Comparison of ENCODE assay signal across 8 cellular contexts in the genomic region with DNA sequence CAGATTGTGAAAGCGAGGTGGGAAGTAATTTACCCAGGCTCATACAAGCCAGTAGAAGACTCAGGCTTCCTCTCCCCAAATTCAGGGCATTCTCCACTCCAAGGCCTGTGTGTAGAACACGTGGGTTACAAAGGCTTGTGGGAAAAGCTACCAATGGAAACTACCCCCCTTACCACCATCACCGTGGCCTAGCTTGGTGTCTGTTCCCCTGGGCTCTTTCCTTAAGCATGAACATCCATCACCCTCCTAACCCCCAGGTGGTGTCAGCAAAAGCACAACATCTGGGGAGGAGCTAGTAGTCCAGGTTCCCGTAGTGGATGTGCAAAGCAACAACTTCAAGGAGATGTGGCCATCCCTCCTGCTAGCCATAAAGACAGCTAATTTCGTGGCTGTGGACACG. TPM values are rescaled to one million over a fixed set of nuclear protein-coding genes. Genes with fewer than 3 reads are reported as not detected.
DNase-seq lines count a peak whose midpoint lies in the region; ATAC-seq and TF ChIP-seq lines count a peak whose summit lies in the region.

No MANE protein-coding gene starts in this region.

- peak overlapping the region; percentile 98 for H3K4me3 Mint-ChIP-seq in CD8-positive, alpha-beta T cell
- H3K4me3 Mint-ChIP-seq in activated T-helper 1 cell treated with anti-CD3 and anti-CD28 coated beads, Interleukin-12 subunit alpha, Interleukin-12 subunit beta, Interleukin-2, Interleukin-4 antibody, amounts not matched to agents 30 ng/mL and 10 ng/mL and 1 ng/mL, durations not matched to agents 14 hours and 24 hours and 36 hours = peak overlapping the region; percentile 99
- H3K4me3 Mint-ChIP-seq in stimulated activated naive CD8-positive, alpha-beta T cell treated with anti-CD3 and anti-CD28 coated beads, Interleukin-15, Interleukin-2, amounts not matched to agents 100 ng/mL and 50 ng/mL, for 24 hours = peak overlapping the region; percentile 99

- no peaks in the 10 kb centered on the region for H3K27me3 ChIP-seq in CD8-positive, alpha-beta T cell (ENCODE audit: insufficient read depth, low read length)
- H3K27me3 ChIP-seq in HUES64 (ENCODE audit: insufficient read depth, low read length) (no peaks in the 10 kb centered on the region), iPS-20b (ENCODE audit: insufficient read depth, low read length) (no peaks in the 10 kb centered on the region)

- intact Hi-C loops in CD8-positive, alpha-beta T cell (cut with DNase I, micrococcal nuclease) = loop anchor here (1.0 to 5.0 kb wide), 15 partner anchors 15 to 602 kb away; a partner anchor contains a TSS
- intact Hi-C loops in activated T-helper 1 cell treated with anti-CD3 and anti-CD28 coated beads, Interleukin-12 subunit alpha, Interleukin-12 subunit beta, Interleukin-2, Interleukin-4 antibody, amounts not matched to agents 30 ng/mL and 10 ng/mL and 1 ng/mL, durations not matched to agents 14 hours and 24 hours and 36 hours (cut with micrococcal nuclease) = loop anchor here (1.0 kb wide), 7 partner anchors 15 to 355 kb away; a partner anchor contains a TSS

- H3K36me3 ChIP-seq in CD8-positive, alpha-beta T cell (ENCODE audit: insufficient read depth, low read length) = peaks cover 25% of the 10 kb centered on the region
- H3K36me3 ChIP-seq in HUES64 (ENCODE audit: insufficient read depth, low read length) (peaks cover 58% of the 10 kb centered on the region), iPS-20b (ENCODE audit: insufficient read depth, low read depth, low read length) (peaks cover 55% of the 10 kb centered on the region)

- no peaks in the 10 kb centered on the region for H3K9me3 Mint-ChIP-seq in CD8-positive, alpha-beta T cell
- no peaks in the 10 kb centered on the region for H3K9me3 Mint-ChIP-seq in activated T-helper 1 cell treated with anti-CD3 and anti-CD28 coated beads, Interleukin-12 subunit alpha, Interleukin-12 subunit beta, Interleukin-2, Interleukin-4 antibody, amounts not matched to agents 30 ng/mL and 10 ng/mL and 1 ng/mL, durations not matched to agents 14 hours and 24 hours and 36 hours
- no peaks in the 10 kb centered on the region for H3K9me3 Mint-ChIP-seq in stimulated activated naive CD8-positive, alpha-beta T cell treated with anti-CD3 and anti-CD28 coated beads, Interleukin-15, Interleukin-2, amounts not matched to agents 100 ng/mL and 50 ng/mL, for 24 hours

- peak overlapping the region; percentile 97 for H3K27ac Mint-ChIP-seq in CD8-positive, alpha-beta T cell
- peak overlapping the region; percentile 100 for H3K27ac Mint-ChIP-seq in activated T-helper 1 cell treated with anti-CD3 and anti-CD28 coated beads, Interleukin-12 subunit alpha, Interleukin-12 subunit beta, Interleukin-2, Interleukin-4 antibody, amounts not matched to agents 30 ng/mL and 10 ng/mL and 1 ng/mL, durations not matched to agents 14 hours and 24 hours and 36 hours
- H3K27ac Mint-ChIP-seq in stimulated activated naive CD8-positive, alpha-beta T cell treated with anti-CD3 and anti-CD28 coated beads, Interleukin-15, Interleukin-2, amounts not matched to agents 100 ng/mL and 50 ng/mL, for 24 hours = peak overlapping the region; percentile 100

- no peaks in the 10 kb centered on the region for H3K9me3 ChIP-seq in CD8-positive, alpha-beta T cell (ENCODE audit: low read length)
- H3K9me3 ChIP-seq in HUES64 (ENCODE audit: insufficient read depth, low read depth, low read length) (no peaks in the 10 kb centered on the region), iPS-20b (ENCODE audit: insufficient read depth, low read depth, low read length) (no peaks in the 10 kb centered on the region)

- peak overlapping the region; percentile 94 for H3K4me3 ChIP-seq in CD8-positive, alpha-beta T cell (ENCODE audit: low read depth, low read length)
- peak overlapping the region; percentile 92 for H3K4me3 ChIP-seq in HUES64 (ENCODE audit: low read length)
- peak overlapping the region; percentile 84 for H3K4me3 ChIP-seq in iPS-20b (ENCODE audit: low read length)

- H3K27ac ChIP-seq in CD8-positive, alpha-beta T cell (ENCODE audit: low read depth, low read length) = peak overlapping the region; percentile 99
- H3K27ac ChIP-seq in HUES64 (ENCODE audit: low read depth, low read length) (peak overlapping the region; percentile 98; the same call in 1 of the 2 replicates), iPS-20b (ENCODE audit: low read length) (peak overlapping the region; percentile 95)

- H3K4me1 ChIP-seq in CD8-positive, alpha-beta T cell (ENCODE audit: insufficient read depth, low read length) = peaks cover 35% of the 10 kb centered on the region
- H3K4me1 ChIP-seq in HUES64 (ENCODE audit: insufficient read depth, low read length) = peaks cover 7% of the 10 kb centered on the region; the same call in 1 of the 2 replicates
- H3K4me1 ChIP-seq in iPS-20b (ENCODE audit: insufficient read depth, low read length) = peaks cover 7% of the 10 kb centered on the region

- H3K36me3 Mint-ChIP-seq in CD8-positive, alpha-beta T cell = peaks cover 51% of the 10 kb centered on the region
- H3K36me3 Mint-ChIP-seq in activated T-helper 1 cell treated with anti-CD3 and anti-CD28 coated beads, Interleukin-12 subunit alpha, Interleukin-12 subunit beta, Interleukin-2, Interleukin-4 antibody, amounts not matched to agents 30 ng/mL and 10 ng/mL and 1 ng/mL, durations not matched to agents 14 hours and 24 hours and 36 hours (ENCODE audit: low read depth) = peaks cover 45% of the 10 kb centered on the region
- peaks cover 74% of the 10 kb centered on the region for H3K36me3 Mint-ChIP-seq in stimulated activated naive CD8-positive, alpha-beta T cell treated with anti-CD3 and anti-CD28 coated beads, Interleukin-15, Interleukin-2, amounts not matched to agents 100 ng/mL and 50 ng/mL, for 24 hours (ENCODE audit: low read depth)

- CTCF ChIA-PET in CD8-positive, alpha-beta T cell (lab: Charles Lee) = interaction anchor here (0.9 to 4.5 kb wide), 8 partner anchors 14 to 329 kb away, joined by 3 to 30 read pairs (median 4); a partner anchor contains a TSS

- H3K27me3 Mint-ChIP-seq in CD8-positive, alpha-beta T cell (ENCODE audit: low read depth) = no peaks in the 10 kb centered on the region
- no peaks in the 10 kb centered on the region for H3K27me3 Mint-ChIP-seq in activated T-helper 1 cell treated with anti-CD3 and anti-CD28 coated beads, Interleukin-12 subunit alpha, Interleukin-12 subunit beta, Interleukin-2, Interleukin-4 antibody, amounts not matched to agents 30 ng/mL and 10 ng/mL and 1 ng/mL, durations not matched to agents 14 hours and 24 hours and 36 hours (ENCODE audit: insufficient read depth)
- no peaks in the 10 kb centered on the region for H3K27me3 Mint-ChIP-seq in stimulated activated naive CD8-positive, alpha-beta T cell treated with anti-CD3 and anti-CD28 coated beads, Interleukin-15, Interleukin-2, amounts not matched to agents 100 ng/mL and 50 ng/mL, for 24 hours

- peak overlapping the region; percentile 99 for H3K9ac ChIP-seq in HUES64 (ENCODE audit: low read depth, low read length)
- H3K9ac ChIP-seq in iPS-20b (ENCODE audit: low read depth, low read length) = peak overlapping the region; percentile 99

- DNase-seq in CD8-positive, alpha-beta T cell = no peak
- no peak for DNase-seq in activated T-helper 1 cell treated with anti-CD3 and anti-CD28 coated beads, Interleukin-12 subunit alpha, Interleukin-12 subunit beta, Interleukin-2, Interleukin-4 antibody, amounts not matched to agents 30 ng/mL and 10 ng/mL and 1 ng/mL, durations not matched to agents 14 hours and 24 hours and 36 hours (ENCODE audit: low spot score)
- DNase-seq in NOMO-1 (lab: John Stamatoyannopoulos, UW; ENCODE audit: unreplicated experiment in 2 of 2) (no peak), 8988T (no peak)

- POLR2A ChIA-PET in CD8-positive, alpha-beta T cell (lab: Charles Lee) = interaction anchor here (0.6 to 4.9 kb wide), 21 partner anchors 8 to 1691 kb away, joined by 3 to 75 read pairs (median 10); a partner anchor contains a TSS

- 44% methylated on average over 6 of the region's 6 CpGs for WGBS in HUES64

- peaks cover 51% of the 10 kb centered on the region for H3K4me1 Mint-ChIP-seq in CD8-positive, alpha-beta T cell (ENCODE audit: low read depth)
- peaks cover 39% of the 10 kb centered on the region for H3K4me1 Mint-ChIP-seq in activated T-helper 1 cell treated with anti-CD3 and anti-CD28 coated beads, Interleukin-12 subunit alpha, Interleukin-12 subunit beta, Interleukin-2, Interleukin-4 antibody, amounts not matched to agents 30 ng/mL and 10 ng/mL and 1 ng/mL, durations not matched to agents 14 hours and 24 hours and 36 hours (ENCODE audit: low read depth)
- peaks cover 46% of the 10 kb centered on the region for H3K4me1 Mint-ChIP-seq in stimulated activated naive CD8-positive, alpha-beta T cell treated with anti-CD3 and anti-CD28 coated beads, Interleukin-15, Interleukin-2, amounts not matched to agents 100 ng/mL and 50 ng/mL, for 24 hours (ENCODE audit: low read depth)

- no peak for TF ChIP-seq CTCF in CD8-positive, alpha-beta T cell (IDR thresholded peaks at IDR 0.05)

- no peak for ATAC-seq in CD8-positive, alpha-beta T cell
- ATAC-seq in GM21529 (IDR thresholded peaks at IDR 0.05; ENCODE audit: unreplicated experiment) = no peak

RNA-seq across cellular contexts. Expression of a gene that starts 0.6 kb away (rescaled TPM):
- total RNA-seq in CD8-positive, alpha-beta T cell = 10 to 100 TPM; 53.0 to 62.5 TPM
- 29.5 TPM for polyA plus RNA-seq in HUES64 (2013, experiment 1 of 2)
- 34.4 TPM for polyA plus RNA-seq in HUES64 (2013, experiment 2 of 2)
- total RNA-seq in activated T-helper 1 cell treated with anti-CD3 and anti-CD28 coated beads, Interleukin-12 subunit alpha, Interleukin-12 subunit beta, Interleukin-2, Interleukin-4 antibody, amounts not matched to agents 30 ng/mL and 10 ng/mL and 1 ng/mL, durations not matched to agents 14 hours and 24 hours and 36 hours = 53.4 and 55.9 TPM in 2 replicates

RNA-seq across cellular contexts. Expression of a gene that starts 0.8 kb away (rescaled TPM):
- 10 to 100 TPM; 53.8 to 56.5 TPM for total RNA-seq in CD8-positive, alpha-beta T cell
- polyA plus RNA-seq in HUES64 (2013, experiment 1 of 2) = 20.9 TPM
- polyA plus RNA-seq in HUES64 (2013, experiment 2 of 2) = 17.2 TPM
- total RNA-seq in activated T-helper 1 cell treated with anti-CD3 and anti-CD28 coated beads, Interleukin-12 subunit alpha, Interleukin-12 subunit beta, Interleukin-2, Interleukin-4 antibody, amounts not matched to agents 30 ng/mL and 10 ng/mL and 1 ng/mL, durations not matched to agents 14 hours and 24 hours and 36 hours = 39.1 and 41.4 TPM in 2 replicates

RNA-seq across cellular contexts. Expression of a gene that starts 14.1 kb away (rescaled TPM):
- total RNA-seq in CD8-positive, alpha-beta T cell = under 1 TPM; 0.43 to 0.47 TPM
- 3.2 TPM for polyA plus RNA-seq in HUES64 (2013, experiment 1 of 2)
- polyA plus RNA-seq in HUES64 (2013, experiment 2 of 2) = 3.9 TPM
- 31.0 and 34.8 TPM in 2 replicates for total RNA-seq in activated T-helper 1 cell treated with anti-CD3 and anti-CD28 coated beads, Interleukin-12 subunit alpha, Interleukin-12 subunit beta, Interleukin-2, Interleukin-4 antibody, amounts not matched to agents 30 ng/mL and 10 ng/mL and 1 ng/mL, durations not matched to agents 14 hours and 24 hours and 36 hours

Comparison
In these comparisons a context has a peak if more than half of its experiments do, and no peak if none do; other contexts are left out.
1. RNA of a gene that starts 14.1 kb away (total RNA-seq): 31.0 to 34.8 TPM in activated T-helper 1 cell treated with anti-CD3 and anti-CD28 coated beads, Interleukin-12 subunit alpha, Interleukin-12 subunit beta, Interleukin-2, Interleukin-4 antibody, amounts not matched to agents 30 ng/mL and 10 ng/mL and 1 ng/mL, durations not matched to agents 14 hours and 24 hours and 36 hours; 0.43 to 0.47 TPM in CD8-positive, alpha-beta T cell; every median in the first group is over 10 times any median in the second.
2. Peak in every context shown above with its lines, with median percentiles within 50 percentile points of each other: H3K27ac ChIP-seq, H3K4me3 ChIP-seq, H3K27ac Mint-ChIP-seq and H3K4me3 Mint-ChIP-seq.